ENCODE assay signal across 1 cellular context in the genomic region with DNA sequence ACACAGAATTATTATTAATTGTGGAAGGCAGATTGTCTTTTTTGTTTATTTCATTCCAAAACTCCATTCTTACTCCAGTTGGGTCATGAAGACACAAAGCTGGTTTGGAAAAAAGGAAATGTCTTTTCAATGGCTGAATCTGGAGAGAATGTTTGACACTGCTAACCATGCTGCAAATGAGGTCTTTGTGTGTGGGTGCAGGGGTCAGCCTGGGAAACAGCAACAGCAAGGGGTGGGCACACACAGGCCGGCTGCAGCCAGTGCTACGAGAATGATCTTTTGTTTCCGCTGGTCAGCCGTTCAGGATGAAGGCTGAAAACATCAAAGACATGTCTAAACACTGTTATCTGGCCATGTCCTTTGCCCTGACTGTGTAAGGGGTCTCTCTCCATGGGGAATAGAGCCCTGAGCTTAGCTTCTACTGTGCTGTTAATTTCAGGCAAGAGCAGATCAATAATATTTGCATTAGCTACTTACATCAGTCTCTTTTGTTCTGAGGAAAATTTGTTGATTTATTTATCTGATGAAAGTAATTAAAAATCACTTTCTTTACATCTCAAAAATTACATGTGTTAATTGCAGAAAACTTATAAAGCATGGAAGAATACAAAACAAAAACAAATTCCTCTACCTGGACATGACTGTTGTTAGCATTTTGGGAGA.
TF ChIP-seq lines count a peak whose summit lies in the region.

No MANE protein-coding gene starts in this region.

TF ChIP-seq in HepG2, 621 proteins besides CTCF, POLR2A, EP300 and RAD21 (continued from another document and continues in another):
- TF ChIP-seq, protein P1, sequence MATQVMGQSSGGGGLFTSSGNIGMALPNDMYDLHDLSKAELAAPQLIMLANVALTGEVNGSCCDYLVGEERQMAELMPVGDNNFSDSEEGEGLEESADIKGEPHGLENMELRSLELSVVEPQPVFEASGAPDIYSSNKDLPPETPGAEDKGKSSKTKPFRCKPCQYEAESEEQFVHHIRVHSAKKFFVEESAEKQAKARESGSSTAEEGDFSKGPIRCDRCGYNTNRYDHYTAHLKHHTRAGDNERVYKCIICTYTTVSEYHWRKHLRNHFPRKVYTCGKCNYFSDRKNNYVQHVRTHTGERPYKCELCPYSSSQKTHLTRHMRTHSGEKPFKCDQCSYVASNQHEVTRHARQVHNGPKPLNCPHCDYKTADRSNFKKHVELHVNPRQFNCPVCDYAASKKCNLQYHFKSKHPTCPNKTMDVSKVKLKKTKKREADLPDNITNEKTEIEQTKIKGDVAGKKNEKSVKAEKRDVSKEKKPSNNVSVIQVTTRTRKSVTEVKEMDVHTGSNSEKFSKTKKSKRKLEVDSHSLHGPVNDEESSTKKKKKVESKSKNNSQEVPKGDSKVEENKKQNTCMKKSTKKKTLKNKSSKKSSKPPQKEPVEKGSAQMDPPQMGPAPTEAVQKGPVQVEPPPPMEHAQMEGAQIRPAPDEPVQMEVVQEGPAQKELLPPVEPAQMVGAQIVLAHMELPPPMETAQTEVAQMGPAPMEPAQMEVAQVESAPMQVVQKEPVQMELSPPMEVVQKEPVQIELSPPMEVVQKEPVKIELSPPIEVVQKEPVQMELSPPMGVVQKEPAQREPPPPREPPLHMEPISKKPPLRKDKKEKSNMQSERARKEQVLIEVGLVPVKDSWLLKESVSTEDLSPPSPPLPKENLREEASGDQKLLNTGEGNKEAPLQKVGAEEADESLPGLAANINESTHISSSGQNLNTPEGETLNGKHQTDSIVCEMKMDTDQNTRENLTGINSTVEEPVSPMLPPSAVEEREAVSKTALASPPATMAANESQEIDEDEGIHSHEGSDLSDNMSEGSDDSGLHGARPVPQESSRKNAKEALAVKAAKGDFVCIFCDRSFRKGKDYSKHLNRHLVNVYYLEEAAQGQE (IDR thresholded peaks at IDR 0.05; ENCODE audit: borderline replicate concordance in 1 of 2, low read depth in 1 of 2, low read length in 2 of 2): peak in 1 of 2 experiments; percentile 78; a peak in 2 of 4 replicates
- TF ChIP-seq, protein P2, sequence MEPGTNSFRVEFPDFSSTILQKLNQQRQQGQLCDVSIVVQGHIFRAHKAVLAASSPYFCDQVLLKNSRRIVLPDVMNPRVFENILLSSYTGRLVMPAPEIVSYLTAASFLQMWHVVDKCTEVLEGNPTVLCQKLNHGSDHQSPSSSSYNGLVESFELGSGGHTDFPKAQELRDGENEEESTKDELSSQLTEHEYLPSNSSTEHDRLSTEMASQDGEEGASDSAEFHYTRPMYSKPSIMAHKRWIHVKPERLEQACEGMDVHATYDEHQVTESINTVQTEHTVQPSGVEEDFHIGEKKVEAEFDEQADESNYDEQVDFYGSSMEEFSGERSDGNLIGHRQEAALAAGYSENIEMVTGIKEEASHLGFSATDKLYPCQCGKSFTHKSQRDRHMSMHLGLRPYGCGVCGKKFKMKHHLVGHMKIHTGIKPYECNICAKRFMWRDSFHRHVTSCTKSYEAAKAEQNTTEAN (CRISPR knock-in tag; conservative IDR thresholded peaks at IDR 0.05): peak; percentile 98
- TF ChIP-seq ASH2L (IDR thresholded peaks at IDR 0.05; ENCODE audit: insufficient read length, low read depth, low read length): peak; percentile 96
- TF ChIP-seq, protein P3, sequence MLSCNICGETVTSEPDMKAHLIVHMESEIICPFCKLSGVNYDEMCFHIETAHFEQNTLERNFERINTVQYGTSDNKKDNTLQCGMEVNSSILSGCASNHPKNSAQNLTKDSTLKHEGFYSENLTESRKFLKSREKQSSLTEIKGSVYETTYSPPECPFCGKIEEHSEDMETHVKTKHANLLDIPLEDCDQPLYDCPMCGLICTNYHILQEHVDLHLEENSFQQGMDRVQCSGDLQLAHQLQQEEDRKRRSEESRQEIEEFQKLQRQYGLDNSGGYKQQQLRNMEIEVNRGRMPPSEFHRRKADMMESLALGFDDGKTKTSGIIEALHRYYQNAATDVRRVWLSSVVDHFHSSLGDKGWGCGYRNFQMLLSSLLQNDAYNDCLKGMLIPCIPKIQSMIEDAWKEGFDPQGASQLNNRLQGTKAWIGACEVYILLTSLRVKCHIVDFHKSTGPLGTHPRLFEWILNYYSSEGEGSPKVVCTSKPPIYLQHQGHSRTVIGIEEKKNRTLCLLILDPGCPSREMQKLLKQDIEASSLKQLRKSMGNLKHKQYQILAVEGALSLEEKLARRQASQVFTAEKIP (CRISPR knock-in tag; IDR thresholded peaks at IDR 0.05; ENCODE audit: borderline replicate concordance): no peak
- TF ChIP-seq ZNF598 (CRISPR knock-in tag; IDR thresholded peaks at IDR 0.05; ENCODE audit: borderline replicate concordance): peak; percentile 86; the same call in 1 of the 2 replicates
- TF ChIP-seq, protein P4, sequence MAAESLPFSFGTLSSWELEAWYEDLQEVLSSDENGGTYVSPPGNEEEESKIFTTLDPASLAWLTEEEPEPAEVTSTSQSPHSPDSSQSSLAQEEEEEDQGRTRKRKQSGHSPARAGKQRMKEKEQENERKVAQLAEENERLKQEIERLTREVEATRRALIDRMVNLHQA (CRISPR knock-in tag; IDR thresholded peaks at IDR 0.05): no peak
- peak; percentile 87 for TF ChIP-seq MIER2 (CRISPR knock-in tag; IDR thresholded peaks at IDR 0.05)
- TF ChIP-seq ARHGAP35 (CRISPR knock-in tag; IDR thresholded peaks at IDR 0.05; ENCODE audit: borderline replicate concordance): peak; percentile 78; the same call in 1 of the 2 replicates
- 0 out of 2 replicates have a peak, but pooled peaks have one; percentile 96 for TF ChIP-seq ZNF670 (CRISPR knock-in tag; IDR thresholded peaks at IDR 0.05; ENCODE audit: borderline replicate concordance)
- peak; percentile 82; the same call in 1 of the 2 replicates for TF ChIP-seq ZNF615 (CRISPR knock-in tag; IDR thresholded peaks at IDR 0.05; ENCODE audit: borderline replicate concordance)
- TF ChIP-seq ARNT2 (CRISPR knock-in tag; IDR thresholded peaks at IDR 0.05; ENCODE audit: low read depth): peak; percentile 92
- no peak; the same call in 1 of the 2 replicates for TF ChIP-seq CEBPB (IDR thresholded peaks at IDR 0.05; ENCODE audit: borderline replicate concordance, low read depth, low read length)
- TF ChIP-seq PHF5A (CRISPR knock-in tag; IDR thresholded peaks at IDR 0.05; ENCODE audit: low read depth, unreplicated experiment): peak; percentile 68
- TF ChIP-seq, protein P5, sequence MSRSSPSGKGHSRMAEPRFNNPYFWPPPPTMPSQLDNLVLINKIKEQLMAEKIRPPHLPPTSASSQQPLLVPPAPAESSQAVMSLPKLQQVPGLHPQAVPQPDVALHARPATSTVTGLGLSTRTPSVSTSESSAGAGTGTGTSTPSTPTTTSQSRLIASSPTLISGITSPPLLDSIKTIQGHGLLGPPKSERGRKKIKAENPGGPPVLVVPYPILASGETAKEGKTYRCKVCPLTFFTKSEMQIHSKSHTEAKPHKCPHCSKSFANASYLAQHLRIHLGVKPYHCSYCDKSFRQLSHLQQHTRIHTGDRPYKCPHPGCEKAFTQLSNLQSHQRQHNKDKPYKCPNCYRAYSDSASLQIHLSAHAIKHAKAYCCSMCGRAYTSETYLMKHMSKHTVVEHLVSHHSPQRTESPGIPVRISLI (CRISPR knock-in tag; IDR thresholded peaks at IDR 0.05; ENCODE audit: borderline replicate concordance): peak; percentile 95
- no peak for TF ChIP-seq ZNF20 (CRISPR knock-in tag; IDR thresholded peaks at IDR 0.05)
- peak; percentile 35; the same call in 1 of the 2 replicates for TF ChIP-seq SSRP1 (CRISPR knock-in tag; IDR thresholded peaks at IDR 0.05)
- TF ChIP-seq, protein P6, sequence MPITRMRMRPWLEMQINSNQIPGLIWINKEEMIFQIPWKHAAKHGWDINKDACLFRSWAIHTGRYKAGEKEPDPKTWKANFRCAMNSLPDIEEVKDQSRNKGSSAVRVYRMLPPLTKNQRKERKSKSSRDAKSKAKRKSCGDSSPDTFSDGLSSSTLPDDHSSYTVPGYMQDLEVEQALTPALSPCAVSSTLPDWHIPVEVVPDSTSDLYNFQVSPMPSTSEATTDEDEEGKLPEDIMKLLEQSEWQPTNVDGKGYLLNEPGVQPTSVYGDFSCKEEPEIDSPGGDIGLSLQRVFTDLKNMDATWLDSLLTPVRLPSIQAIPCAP (CRISPR knock-in tag; IDR thresholded peaks at IDR 0.05; ENCODE audit: low read depth): peak; percentile 92; the same call in 1 of the 2 replicates
- peak; percentile 96 for TF ChIP-seq ARNTL (CRISPR knock-in tag; IDR thresholded peaks at IDR 0.05)
- TF ChIP-seq, protein P7, sequence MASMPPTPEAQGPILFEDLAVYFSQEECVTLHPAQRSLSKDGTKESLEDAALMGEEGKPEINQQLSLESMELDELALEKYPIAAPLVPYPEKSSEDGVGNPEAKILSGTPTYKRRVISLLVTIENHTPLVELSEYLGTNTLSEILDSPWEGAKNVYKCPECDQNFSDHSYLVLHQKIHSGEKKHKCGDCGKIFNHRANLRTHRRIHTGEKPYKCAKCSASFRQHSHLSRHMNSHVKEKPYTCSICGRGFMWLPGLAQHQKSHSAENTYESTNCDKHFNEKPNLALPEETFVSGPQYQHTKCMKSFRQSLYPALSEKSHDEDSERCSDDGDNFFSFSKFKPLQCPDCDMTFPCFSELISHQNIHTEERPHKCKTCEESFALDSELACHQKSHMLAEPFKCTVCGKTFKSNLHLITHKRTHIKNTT (CRISPR knock-in tag; IDR thresholded peaks at IDR 0.05): no peak
- peak; percentile 99 for TF ChIP-seq KDM6A (CRISPR knock-in tag; IDR thresholded peaks at IDR 0.05; ENCODE audit: low read depth)
- no peak for TF ChIP-seq ZNF260 (CRISPR knock-in tag; IDR thresholded peaks at IDR 0.05; ENCODE audit: borderline replicate concordance, low read depth)
- peak; percentile 80 for TF ChIP-seq ZNF335 (CRISPR knock-in tag; IDR thresholded peaks at IDR 0.05)
- TF ChIP-seq ZNF451 (CRISPR knock-in tag; IDR thresholded peaks at IDR 0.05): peak; percentile 36; the same call in 1 of the 2 replicates
- TF ChIP-seq, protein P8, sequence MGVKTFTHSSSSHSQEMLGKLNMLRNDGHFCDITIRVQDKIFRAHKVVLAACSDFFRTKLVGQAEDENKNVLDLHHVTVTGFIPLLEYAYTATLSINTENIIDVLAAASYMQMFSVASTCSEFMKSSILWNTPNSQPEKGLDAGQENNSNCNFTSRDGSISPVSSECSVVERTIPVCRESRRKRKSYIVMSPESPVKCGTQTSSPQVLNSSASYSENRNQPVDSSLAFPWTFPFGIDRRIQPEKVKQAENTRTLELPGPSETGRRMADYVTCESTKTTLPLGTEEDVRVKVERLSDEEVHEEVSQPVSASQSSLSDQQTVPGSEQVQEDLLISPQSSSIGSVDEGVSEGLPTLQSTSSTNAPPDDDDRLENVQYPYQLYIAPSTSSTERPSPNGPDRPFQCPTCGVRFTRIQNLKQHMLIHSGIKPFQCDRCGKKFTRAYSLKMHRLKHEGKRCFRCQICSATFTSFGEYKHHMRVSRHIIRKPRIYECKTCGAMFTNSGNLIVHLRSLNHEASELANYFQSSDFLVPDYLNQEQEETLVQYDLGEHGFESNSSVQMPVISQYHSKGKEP (CRISPR knock-in tag; IDR thresholded peaks at IDR 0.05): no peak; the same call in 1 of the 2 replicates
- TF ChIP-seq, protein P9, sequence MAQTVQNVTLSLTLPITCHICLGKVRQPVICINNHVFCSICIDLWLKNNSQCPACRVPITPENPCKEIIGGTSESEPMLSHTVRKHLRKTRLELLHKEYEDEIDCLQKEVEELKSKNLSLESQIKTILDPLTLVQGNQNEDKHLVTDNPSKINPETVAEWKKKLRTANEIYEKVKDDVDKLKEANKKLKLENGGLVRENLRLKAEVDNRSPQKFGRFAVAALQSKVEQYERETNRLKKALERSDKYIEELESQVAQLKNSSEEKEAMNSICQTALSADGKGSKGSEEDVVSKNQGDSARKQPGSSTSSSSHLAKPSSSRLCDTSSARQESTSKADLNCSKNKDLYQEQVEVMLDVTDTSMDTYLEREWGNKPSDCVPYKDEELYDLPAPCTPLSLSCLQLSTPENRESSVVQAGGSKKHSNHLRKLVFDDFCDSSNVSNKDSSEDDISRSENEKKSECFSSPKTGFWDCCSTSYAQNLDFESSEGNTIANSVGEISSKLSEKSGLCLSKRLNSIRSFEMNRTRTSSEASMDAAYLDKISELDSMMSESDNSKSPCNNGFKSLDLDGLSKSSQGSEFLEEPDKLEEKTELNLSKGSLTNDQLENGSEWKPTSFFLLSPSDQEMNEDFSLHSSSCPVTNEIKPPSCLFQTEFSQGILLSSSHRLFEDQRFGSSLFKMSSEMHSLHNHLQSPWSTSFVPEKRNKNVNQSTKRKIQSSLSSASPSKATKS (CRISPR knock-in tag; IDR thresholded peaks at IDR 0.05): peak; percentile 94
- TF ChIP-seq, protein P10, sequence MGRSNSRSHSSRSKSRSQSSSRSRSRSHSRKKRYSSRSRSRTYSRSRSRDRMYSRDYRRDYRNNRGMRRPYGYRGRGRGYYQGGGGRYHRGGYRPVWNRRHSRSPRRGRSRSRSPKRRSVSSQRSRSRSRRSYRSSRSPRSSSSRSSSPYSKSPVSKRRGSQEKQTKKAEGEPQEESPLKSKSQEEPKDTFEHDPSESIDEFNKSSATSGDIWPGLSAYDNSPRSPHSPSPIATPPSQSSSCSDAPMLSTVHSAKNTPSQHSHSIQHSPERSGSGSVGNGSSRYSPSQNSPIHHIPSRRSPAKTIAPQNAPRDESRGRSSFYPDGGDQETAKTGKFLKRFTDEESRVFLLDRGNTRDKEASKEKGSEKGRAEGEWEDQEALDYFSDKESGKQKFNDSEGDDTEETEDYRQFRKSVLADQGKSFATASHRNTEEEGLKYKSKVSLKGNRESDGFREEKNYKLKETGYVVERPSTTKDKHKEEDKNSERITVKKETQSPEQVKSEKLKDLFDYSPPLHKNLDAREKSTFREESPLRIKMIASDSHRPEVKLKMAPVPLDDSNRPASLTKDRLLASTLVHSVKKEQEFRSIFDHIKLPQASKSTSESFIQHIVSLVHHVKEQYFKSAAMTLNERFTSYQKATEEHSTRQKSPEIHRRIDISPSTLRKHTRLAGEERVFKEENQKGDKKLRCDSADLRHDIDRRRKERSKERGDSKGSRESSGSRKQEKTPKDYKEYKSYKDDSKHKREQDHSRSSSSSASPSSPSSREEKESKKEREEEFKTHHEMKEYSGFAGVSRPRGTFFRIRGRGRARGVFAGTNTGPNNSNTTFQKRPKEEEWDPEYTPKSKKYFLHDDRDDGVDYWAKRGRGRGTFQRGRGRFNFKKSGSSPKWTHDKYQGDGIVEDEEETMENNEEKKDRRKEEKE (IDR thresholded peaks at IDR 0.05): no peak
- peak; percentile 91 for TF ChIP-seq ZNF772 (CRISPR knock-in tag; IDR thresholded peaks at IDR 0.05)
- TF ChIP-seq PLRG1 (conservative IDR thresholded peaks at IDR 0.05): no peak
- TF ChIP-seq XRCC5 (optimal IDR thresholded peaks at IDR 0.05; ENCODE audit: low read length): peak; percentile 79
- TF ChIP-seq, protein P11, sequence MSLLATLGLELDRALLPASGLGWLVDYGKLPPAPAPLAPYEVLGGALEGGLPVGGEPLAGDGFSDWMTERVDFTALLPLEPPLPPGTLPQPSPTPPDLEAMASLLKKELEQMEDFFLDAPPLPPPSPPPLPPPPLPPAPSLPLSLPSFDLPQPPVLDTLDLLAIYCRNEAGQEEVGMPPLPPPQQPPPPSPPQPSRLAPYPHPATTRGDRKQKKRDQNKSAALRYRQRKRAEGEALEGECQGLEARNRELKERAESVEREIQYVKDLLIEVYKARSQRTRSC (CRISPR knock-in tag; IDR thresholded peaks at IDR 0.05; ENCODE audit: low read depth): no peak; the same call in 1 of the 2 replicates
- peak; percentile 94 for TF ChIP-seq TCF7L2 (IDR thresholded peaks at IDR 0.05; ENCODE audit: low read depth, low read length)
- no peak for TF ChIP-seq EHMT2 (IDR thresholded peaks at IDR 0.05; ENCODE audit: borderline replicate concordance, low read depth, low read length)
- TF ChIP-seq NCOR1 (IDR thresholded peaks at IDR 0.05; ENCODE audit: borderline replicate concordance, low read length): peak; percentile 96
- no peak for TF ChIP-seq NFYC (CRISPR knock-in tag; IDR thresholded peaks at IDR 0.05)
- no peak for TF ChIP-seq JARID2 (CRISPR knock-in tag; IDR thresholded peaks at IDR 0.05; ENCODE audit: insufficient replicate concordance)
